ENCODE assay signal across 16 cellular contexts in genomic region chr4:138259801-138260200, GRCh38. TPM values are rescaled to one million over a fixed set of nuclear protein-coding genes. Genes with fewer than 3 reads are reported as not detected.
DNase-seq lines count a peak whose midpoint lies in the region; ATAC-seq and TF ChIP-seq lines count a peak whose summit lies in the region.
"Had no signal": no experiment of that assay in that cellular context is flagged by ENCODE, and none has a peak within 500 bp of the region (broad histone marks: within the 10 kb centered on the region; RNA-seq: fewer than 3 reads in every experiment).

No MANE protein-coding gene starts in this region.

- no peak overlapping the region for H3K27ac ChIP-seq in brain microvascular endothelial cell
- H3K27ac ChIP-seq in naive thymus-derived CD4-positive, alpha-beta T cell (ENCODE audit: low read depth, low read length): no peak overlapping the region
- H3K27ac ChIP-seq: spleen had no signal

- in situ Hi-C loops in brain microvascular endothelial cell (cut with HindIII; ENCODE audit: low pct_ligation_motif_present, low sequenced_read_pairs): no loop called here

- CTCF ChIA-PET in naive thymus-derived CD4-positive, alpha-beta T cell (lab: Charles Lee): no interaction called here

- H3K27me3 ChIP-seq in brain microvascular endothelial cell (replicated peaks): no peaks in the 10 kb centered on the region
- no peaks in the 10 kb centered on the region for H3K27me3 ChIP-seq in naive thymus-derived CD4-positive, alpha-beta T cell (ENCODE audit: control insufficient read depth in 2 of 2, insufficient read depth in 2 of 2, low read length in 2 of 2)
- H3K27me3 ChIP-seq: spleen had no signal

- H3K27me3 Mint-ChIP-seq in naive thymus-derived CD4-positive, alpha-beta T cell: peaks cover 0 to 51% (median 0%) of the 10 kb centered on the region in 5 donors
- H3K27me3 Mint-ChIP-seq: activated T-cell treated with anti-CD3 and anti-CD28 coated beads, Interleukin-2, amount 50 U/mL, for 24 hours had no signal

- TF ChIP-seq CTCF in brain microvascular endothelial cell (IDR thresholded peaks at IDR 0.05; ENCODE audit: low read depth, low read length, missing control alignments): no peak

- H3K9me3 ChIP-seq in naive thymus-derived CD4-positive, alpha-beta T cell (ENCODE audit: control insufficient read depth in 2 of 3, low read length in 3 of 3): no peaks in the 10 kb centered on the region
- H3K9me3 ChIP-seq: spleen had no signal

- DNase-seq in EL (peak; percentile 61), NCI-H69 (lab: John Stamatoyannopoulos, UW) (peak; percentile 54), brain microvascular endothelial cell (peak; percentile 55), kidney tubule cell (ENCODE audit: low spot score) (peak; percentile 11), foreskin melanocyte (no peak)
- no peak for DNase-seq in naive thymus-derived CD4-positive, alpha-beta T cell
- DNase-seq: activated CD4-positive, CD25-positive, alpha-beta regulatory T cell; activated T-cell treated with anti-CD3 and anti-CD28 coated beads, Interleukin-2, amount 50 U/mL, for 24 hours; amygdala; effector CD8-positive, alpha-beta T cell; NCI-H187; NK-92 treated with Interleukin-12 subunit alpha and Interleukin-12 subunit beta, amount 100 ng/mL, for 24 hours; spleen had no signal

- no peaks in the 10 kb centered on the region for H3K36me3 Mint-ChIP-seq in naive thymus-derived CD4-positive, alpha-beta T cell

- peaks cover 0 to 5% (median 0%) of the 10 kb centered on the region in 11 donors for H3K9me3 Mint-ChIP-seq in naive thymus-derived CD4-positive, alpha-beta T cell
- H3K9me3 Mint-ChIP-seq: activated T-cell treated with anti-CD3 and anti-CD28 coated beads, Interleukin-2, amount 50 U/mL, for 24 hours had no signal

- no peak overlapping the region for H3K4me3 ChIP-seq in brain microvascular endothelial cell (ENCODE audit: low read depth, low read length)
- no peak overlapping the region for H3K4me3 ChIP-seq in naive thymus-derived CD4-positive, alpha-beta T cell (ENCODE audit: low read length)
- H3K4me3 ChIP-seq: lung, spleen had no signal

- H3K4me1 ChIP-seq in naive thymus-derived CD4-positive, alpha-beta T cell (ENCODE audit: control insufficient read depth in 2 of 2, insufficient read depth in 2 of 2, low read length in 2 of 2): no peaks in the 10 kb centered on the region

- H3K27ac Mint-ChIP-seq in naive thymus-derived CD4-positive, alpha-beta T cell: no peak overlapping the region
- H3K27ac Mint-ChIP-seq: activated T-cell treated with anti-CD3 and anti-CD28 coated beads, Interleukin-2, amount 50 U/mL, for 24 hours had no signal

- H3K4me3 Mint-ChIP-seq in naive thymus-derived CD4-positive, alpha-beta T cell: no peak overlapping the region
- H3K4me3 Mint-ChIP-seq: activated T-cell treated with anti-CD3 and anti-CD28 coated beads, Interleukin-2, amount 50 U/mL, for 24 hours had no signal

- H3K4me1 Mint-ChIP-seq in naive thymus-derived CD4-positive, alpha-beta T cell: peaks cover 0 to 10% (median 4%) of the 10 kb centered on the region in 7 donors

- ATAC-seq in naive thymus-derived CD4-positive, alpha-beta T cell: no peak
- no peak for ATAC-seq in GM18517 (IDR thresholded peaks at IDR 0.05; ENCODE audit: unreplicated experiment)
- no peak for ATAC-seq in GM19397 (IDR thresholded peaks at IDR 0.05; ENCODE audit: unreplicated experiment)

- intact Hi-C loops in naive thymus-derived CD4-positive, alpha-beta T cell (cut with micrococcal nuclease): loop anchor here in 1 of 2 donors (10.0 kb wide), 1 partner anchor 165 kb away; no protein-coding TSS in a partner anchor

- POLR2A ChIA-PET in naive thymus-derived CD4-positive, alpha-beta T cell (lab: Charles Lee): no interaction called here

- H3K36me3 ChIP-seq in brain microvascular endothelial cell (replicated peaks): no peaks in the 10 kb centered on the region
- no peaks in the 10 kb centered on the region for H3K36me3 ChIP-seq in naive thymus-derived CD4-positive, alpha-beta T cell (ENCODE audit: control insufficient read depth in 2 of 3, insufficient read depth in 3 of 3, low read length in 3 of 3)
- H3K36me3 ChIP-seq: spleen had no signal

RNA-seq across cellular contexts. Expression of gene SLC7A11, which starts 17.7 kb away (rescaled TPM):
- total RNA-seq in naive thymus-derived CD4-positive, alpha-beta T cell: 1 to 10 TPM in 2 of 5 experiments, under 1 TPM in 3; 0.21 to 2.8 (median 0.54) TPM
- polyA plus RNA-seq in naive thymus-derived CD4-positive, alpha-beta T cell: not detected

Comparison
In these comparisons a context has a peak if more than half of its experiments do, and no peak if none do; other contexts are left out.
1. DNase-seq: peak in EL (single experiment), NCI-H69 (single experiment), brain microvascular endothelial cell (single experiment) and kidney tubule cell (single experiment); none in naive thymus-derived CD4-positive, alpha-beta T cell (0 of 9) and foreskin melanocyte (single experiment).